ENCODE assay signal across 10 cellular contexts in the genomic region with DNA sequence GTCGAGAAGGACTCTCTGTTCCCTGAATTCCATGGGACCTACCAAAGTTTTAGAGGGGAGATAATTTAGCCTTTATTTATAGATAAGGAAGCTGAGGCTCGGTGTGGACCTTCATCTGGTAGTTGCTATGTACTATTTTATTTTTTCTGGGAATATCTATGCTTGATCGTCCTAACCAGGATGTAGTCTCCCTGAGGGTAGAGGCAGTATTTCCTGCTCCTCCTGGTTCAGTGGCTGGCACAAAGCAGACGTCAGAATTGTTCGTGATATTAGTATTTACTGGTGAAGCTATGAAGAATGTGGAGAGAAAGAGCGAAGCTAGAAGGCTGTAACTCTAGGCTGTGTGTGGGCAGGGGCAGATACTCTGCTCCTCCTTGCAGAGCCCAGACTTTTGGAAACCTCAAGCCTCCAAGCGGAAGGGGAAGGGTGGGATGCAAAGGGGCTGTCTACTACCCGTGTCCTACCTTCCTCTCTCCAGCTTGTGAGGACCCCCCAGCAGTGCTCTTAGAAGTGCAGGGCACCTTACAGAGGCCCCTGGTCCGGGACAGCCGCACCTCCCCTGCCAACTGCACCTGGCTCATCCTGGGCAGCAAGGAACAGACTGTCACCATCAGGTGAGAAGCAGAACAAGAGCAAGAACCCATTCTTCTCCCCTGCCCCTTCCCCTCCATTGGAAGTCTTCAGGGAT. TPM values are rescaled to one million over a fixed set of nuclear protein-coding genes. Genes with fewer than 3 reads are reported as not detected.
DNase-seq lines count a peak whose midpoint lies in the region; ATAC-seq, FAIRE-seq and TF ChIP-seq lines count a peak whose summit lies in the region.
"Had no signal": no experiment of that assay in that cellular context is flagged by ENCODE, and none has a peak within 500 bp of the region (broad histone marks: within the 10 kb centered on the region; RNA-seq: fewer than 3 reads in every experiment).

No MANE protein-coding gene starts in this region.

- FAIRE-seq in GM12892 (lab: Jason Lieb, UNC) = no peak
- FAIRE-seq: D721Med had no signal

- peaks cover 50% of the 10 kb centered on the region for H3K36me3 Mint-ChIP-seq in activated T-cell treated with anti-CD3 and anti-CD28 coated beads, Interleukin-2, amount 50 U/mL, for 24 hours (ENCODE audit: low read depth)

- no peak for DNase-seq in activated T-cell treated with anti-CD3 and anti-CD28 coated beads, Interleukin-2, amount 50 U/mL, for 24 hours
- no peak for DNase-seq in activated T-cell treated with anti-CD3 and anti-CD28 coated beads, Interleukin-2, amount 50 U/mL, for 1 hour
- DNase-seq in ascending aorta (ENCODE audit: low spot score in 2 of 2) (no peak), right lobe of liver (no peak), GM12892 (ENCODE audit: insufficient read length) (no peak), head of caudate nucleus (no peak)
- DNase-seq: cortex of kidney had no signal

- H3K4me3 ChIP-seq in ascending aorta (peak overlapping the region; percentile 95 to 100), right lobe of liver (peak overlapping the region; percentile 79 to 99 (median 88)), thymus (ENCODE audit: low read length) (peak overlapping the region; percentile 68)

- H3K4me3 Mint-ChIP-seq in activated T-cell treated with anti-CD3 and anti-CD28 coated beads, Interleukin-2, amount 50 U/mL, for 24 hours = peak overlapping the region; percentile 88

- H3K27me3 ChIP-seq in ascending aorta = no peaks in the 10 kb centered on the region
- no peaks in the 10 kb centered on the region for H3K27me3 ChIP-seq in right lobe of liver
- no peaks in the 10 kb centered on the region for H3K27me3 ChIP-seq in thymus (ENCODE audit: control insufficient read depth, insufficient read depth)

- H3K27ac ChIP-seq in ascending aorta (peak overlapping the region; percentile 99 to 100), right lobe of liver (peak overlapping the region; percentile 98 to 99 (median 98)), thymus (ENCODE audit: low read depth) (no peak overlapping the region)

- no peaks in the 10 kb centered on the region for H3K27me3 Mint-ChIP-seq in activated T-cell treated with anti-CD3 and anti-CD28 coated beads, Interleukin-2, amount 50 U/mL, for 24 hours

- H3K9me3 ChIP-seq in ascending aorta = no peaks in the 10 kb centered on the region
- H3K9me3 ChIP-seq in right lobe of liver = no peaks in the 10 kb centered on the region
- H3K9me3 ChIP-seq in thymus (ENCODE audit: control insufficient read depth) = no peaks in the 10 kb centered on the region

- no peak for TF ChIP-seq CTCF in ascending aorta (IDR thresholded peaks at IDR 0.05)
- no peak for TF ChIP-seq CTCF in right lobe of liver (IDR thresholded peaks at IDR 0.05)

- WGBS in right lobe of liver (ENCODE audit: insufficient coverage, low coverage, low lambda C conversion rate, missing lambda C conversion rate) = 30% methylated on average over 6 of the region's 10 CpGs
- WGBS in thymus = 77% methylated on average over 10 of the region's 10 CpGs

- H3K9me3 Mint-ChIP-seq in activated T-cell treated with anti-CD3 and anti-CD28 coated beads, Interleukin-2, amount 50 U/mL, for 24 hours = no peaks in the 10 kb centered on the region

- H3K4me1 Mint-ChIP-seq in activated T-cell treated with anti-CD3 and anti-CD28 coated beads, Interleukin-2, amount 50 U/mL, for 24 hours (ENCODE audit: low read depth) = peaks cover 37% of the 10 kb centered on the region

- peaks cover 47% of the 10 kb centered on the region in 2 donors for H3K36me3 ChIP-seq in ascending aorta
- peaks cover 16 to 45% (median 27%) of the 10 kb centered on the region in 4 donors for H3K36me3 ChIP-seq in right lobe of liver
- peaks cover 42% of the 10 kb centered on the region for H3K36me3 ChIP-seq in thymus (ENCODE audit: control insufficient read depth, insufficient read depth)

- TF ChIP-seq POLR2A in right lobe of liver (IDR thresholded peaks at IDR 0.05) (no peak), GM12892 (IDR thresholded peaks at IDR 0.05; ENCODE audit: low read depth, low read length) (no peak)

- H3K27ac Mint-ChIP-seq in activated T-cell treated with anti-CD3 and anti-CD28 coated beads, Interleukin-2, amount 50 U/mL, for 24 hours = peak overlapping the region; percentile 86

- ATAC-seq in right lobe of liver (no peak), HG03521 (IDR thresholded peaks at IDR 0.05; ENCODE audit: unreplicated experiment) (no peak)

- intact Hi-C loops in ascending aorta (cut with DNase I) = loop anchor here (1.0 to 5.0 kb wide), 6 partner anchors 13 to 1494 kb away; partner anchors contain the start of genes ACIN1, C14orf119, MMP14 and NFATC4
- intact Hi-C loops in right lobe of liver (cut with DNase I) = no loop called here
- intact Hi-C loops in head of caudate nucleus (cut with DNase I) = no loop called here

- H3K4me1 ChIP-seq in ascending aorta (peaks cover 12 to 24% of the 10 kb centered on the region in 2 donors), right lobe of liver (peaks cover 0 to 17% (median 7%) of the 10 kb centered on the region in 4 donors), thymus (ENCODE audit: control insufficient read depth, insufficient read depth, low read length) (peaks cover 5% of the 10 kb centered on the region)

RNA-seq across cellular contexts. Expression of gene LRP10, which starts 1.4 kb away (rescaled TPM):
- total RNA-seq in ascending aorta = 214 TPM
- total RNA-seq in right lobe of liver = 10 to 100 TPM; 31.0 to 54.5 (median 44.6) TPM
- 18.6 TPM for polyA plus RNA-seq in thymus
- 15.5 TPM for polyA plus RNA-seq in GM12892 (2012; ENCODE audit: missing spikeins)

RNA-seq across cellular contexts. Expression of gene REM2, which starts 10.0 kb away (rescaled TPM):
- total RNA-seq in ascending aorta = 1.9 TPM
- under 1 TPM in 2 of 6 experiments, not detected in 4; 0.10 to 0.12 TPM for total RNA-seq in right lobe of liver
- 3.2 TPM for polyA plus RNA-seq in thymus
- polyA plus RNA-seq in GM12892 (2012; ENCODE audit: missing spikeins) = 0.98 TPM

RNA-seq across cellular contexts. Expression of gene MMP14, which starts 36.6 kb away (rescaled TPM):
- total RNA-seq in ascending aorta = 178 TPM
- 10 to 100 TPM in 4 of 6 experiments, 1 to 10 TPM in 2; 8.7 to 26.0 (median 12.8) TPM for total RNA-seq in right lobe of liver
- 69.5 TPM for polyA plus RNA-seq in thymus
- 0.74 TPM for polyA plus RNA-seq in GM12892 (2012; ENCODE audit: missing spikeins)

RNA-seq across cellular contexts. Expression of gene MRPL52, which starts 43.3 kb away (rescaled TPM):
- total RNA-seq in ascending aorta (6.6 TPM), right lobe of liver (10 to 100 TPM; 42.0 to 96.6 (median 47.6) TPM)
- 121 TPM for polyA plus RNA-seq in thymus
- polyA plus RNA-seq in GM12892 (2012; ENCODE audit: missing spikeins) = 86.7 TPM

RNA-seq across cellular contexts. Expression of gene RBM23, which starts 46.0 kb away (rescaled TPM):
- total RNA-seq in ascending aorta = 113 TPM
- total RNA-seq in right lobe of liver = 10 to 100 TPM; 22.2 to 38.0 (median 34.0) TPM
- polyA plus RNA-seq in thymus = 41.8 TPM
- polyA plus RNA-seq in GM12892 (2012; ENCODE audit: missing spikeins) = 30.0 TPM
